In the genomic region with DNA sequence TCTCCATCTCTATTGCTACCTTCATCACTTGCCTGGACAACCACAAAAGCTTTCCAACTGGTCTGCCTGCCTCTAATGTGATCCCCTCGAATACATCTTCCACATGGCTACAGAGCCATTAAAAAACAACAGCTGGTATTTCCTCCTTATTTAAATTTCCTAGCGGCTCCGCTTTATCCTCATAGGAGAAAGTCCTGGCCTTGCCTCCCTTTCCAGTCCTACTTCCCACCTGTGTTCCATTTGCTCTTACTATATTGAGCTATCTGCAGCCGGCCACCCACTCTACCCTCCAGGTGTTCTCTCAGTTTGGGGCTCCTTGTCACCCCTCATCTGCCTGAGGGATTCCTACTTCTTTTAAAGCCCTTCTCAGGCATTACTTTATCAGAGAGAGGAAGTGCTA, we compare ENCODE assay signal across 17 cellular contexts. TPM values are rescaled to one million over a fixed set of nuclear protein-coding genes. Genes with fewer than 3 reads are reported as not detected.
DNase-seq lines count a peak whose midpoint lies in the region; ATAC-seq and TF ChIP-seq lines count a peak whose summit lies in the region.
"Had no signal": no experiment of that assay in that cellular context is flagged by ENCODE, and none has a peak within 500 bp of the region (broad histone marks: within the 10 kb centered on the region; RNA-seq: fewer than 3 reads in every experiment).

No MANE protein-coding gene starts in this region.

- TF ChIP-seq CTCF in WTC11 (IDR thresholded peaks at IDR 0.05), result no peak
- no peak for TF ChIP-seq CTCF in mesothelial cell of epicardium (IDR thresholded peaks at IDR 0.05; ENCODE audit: unreplicated experiment)

- peaks cover 4% of the 10 kb centered on the region for H3K36me3 Mint-ChIP-seq in activated naive CD4-positive, alpha-beta T cell treated with anti-CD3 and anti-CD28 coated beads, Interleukin-2, amount 50 U/mL, for 24 hours
- H3K36me3 Mint-ChIP-seq in WTC11, result no peaks in the 10 kb centered on the region
- peaks cover 2% of the 10 kb centered on the region for H3K36me3 Mint-ChIP-seq in mesothelial cell of epicardium

- no peak for DNase-seq in activated naive CD4-positive, alpha-beta T cell treated with anti-CD3 and anti-CD28 coated beads, Interleukin-2, amount 50 U/mL, for 16 hours
- DNase-seq in WTC11 (ENCODE audit: low spot score) (no peak), mesothelial cell of epicardium (ENCODE audit: low spot score in 2 of 2, unreplicated experiment in 2 of 2) (no peak), iPS-NIHi7 (ENCODE audit: extremely low spot score) (no peak)
- DNase-seq in effector CD8-positive, alpha-beta T cell (lab: John Stamatoyannopoulos, UW), result no peak
- DNase-seq: ACHN; C1 segment of cervical spinal cord; Calu3; CD4-positive, alpha-beta T cell; DMS153; DMS79 treated with DMSO at 0.1 percent for 48 hours; EL; GM23248; H7; IMR-90 had no signal

- CTCF ChIA-PET in WTC11 (lab: Charles Lee), result interaction anchor here (1.1 to 5.8 kb wide), 6 partner anchors 12 to 422 kb away, joined by 3 to 93 read pairs (median 18); no protein-coding TSS in a partner anchor

- no peaks in the 10 kb centered on the region for H3K27me3 Mint-ChIP-seq in activated naive CD4-positive, alpha-beta T cell treated with anti-CD3 and anti-CD28 coated beads, Interleukin-2, amount 50 U/mL, for 24 hours
- H3K27me3 Mint-ChIP-seq in WTC11 (ENCODE audit: low read depth), result no peaks in the 10 kb centered on the region
- no peaks in the 10 kb centered on the region for H3K27me3 Mint-ChIP-seq in mesothelial cell of epicardium (ENCODE audit: low read depth)
- H3K27me3 Mint-ChIP-seq: CD4-positive, alpha-beta T cell had no signal

- POLR2A ChIA-PET in WTC11 (lab: Charles Lee), result no interaction called here

- H3K27ac Mint-ChIP-seq in activated naive CD4-positive, alpha-beta T cell treated with anti-CD3 and anti-CD28 coated beads, Interleukin-2, amount 50 U/mL, for 24 hours, result peak overlapping the region; percentile 21
- no peak overlapping the region for H3K27ac Mint-ChIP-seq in WTC11
- peak overlapping the region; percentile 28 for H3K27ac Mint-ChIP-seq in mesothelial cell of epicardium
- H3K27ac Mint-ChIP-seq: CD4-positive, alpha-beta T cell had no signal

- no peak overlapping the region for H3K4me3 Mint-ChIP-seq in activated naive CD4-positive, alpha-beta T cell treated with anti-CD3 and anti-CD28 coated beads, Interleukin-2, amount 50 U/mL, for 24 hours
- H3K4me3 Mint-ChIP-seq in WTC11 (no peak overlapping the region), mesothelial cell of epicardium (no peak overlapping the region)
- H3K4me3 Mint-ChIP-seq: CD4-positive, alpha-beta T cell had no signal

- H3K4me1 Mint-ChIP-seq in activated naive CD4-positive, alpha-beta T cell treated with anti-CD3 and anti-CD28 coated beads, Interleukin-2, amount 50 U/mL, for 24 hours, result peaks cover 5% of the 10 kb centered on the region
- H3K4me1 Mint-ChIP-seq in WTC11 (peaks cover 28% of the 10 kb centered on the region), mesothelial cell of epicardium (peaks cover 51% of the 10 kb centered on the region)

- ATAC-seq in WTC11 (peak; percentile 56), HG02885 (IDR thresholded peaks at IDR 0.05; ENCODE audit: poor library complexity, unreplicated experiment) (no peak)

- no peaks in the 10 kb centered on the region for H3K9me3 Mint-ChIP-seq in activated naive CD4-positive, alpha-beta T cell treated with anti-CD3 and anti-CD28 coated beads, Interleukin-2, amount 50 U/mL, for 24 hours
- no peaks in the 10 kb centered on the region for H3K9me3 Mint-ChIP-seq in WTC11
- no peaks in the 10 kb centered on the region for H3K9me3 Mint-ChIP-seq in mesothelial cell of epicardium
- H3K9me3 Mint-ChIP-seq: CD4-positive, alpha-beta T cell had no signal

TF ChIP-seq in WTC11, 78 proteins besides CTCF, POLR2A, EP300 and RAD21:
- TF ChIP-seq FOXP1 (CRISPR knock-in tag; IDR thresholded peaks at IDR 0.05; ENCODE audit: borderline replicate concordance) (no peak), FOXK1 (CRISPR knock-in tag; IDR thresholded peaks at IDR 0.05) (no peak), TP53 (CRISPR knock-in tag; IDR thresholded peaks at IDR 0.05) (no peak), EMX1 (CRISPR knock-in tag; IDR thresholded peaks at IDR 0.05) (no peak), GABPB1 (CRISPR knock-in tag; IDR thresholded peaks at IDR 0.05) (no peak), ATF1 (CRISPR knock-in tag; IDR thresholded peaks at IDR 0.05) (no peak), ZNF671 (CRISPR knock-in tag; IDR thresholded peaks at IDR 0.05) (no peak), ZBTB21 (CRISPR knock-in tag; IDR thresholded peaks at IDR 0.05; ENCODE audit: borderline replicate concordance) (no peak), ZNF121 (CRISPR knock-in tag; IDR thresholded peaks at IDR 0.05) (no peak), KAT7 (CRISPR knock-in tag; IDR thresholded peaks at IDR 0.05; ENCODE audit: borderline replicate concordance) (no peak), CREM (CRISPR knock-in tag; IDR thresholded peaks at IDR 0.05) (no peak), CREB1 (CRISPR knock-in tag; IDR thresholded peaks at IDR 0.05) (no peak), ZNF232 (CRISPR knock-in tag; IDR thresholded peaks at IDR 0.05) (no peak)
- TF ChIP-seq, protein P1, sequence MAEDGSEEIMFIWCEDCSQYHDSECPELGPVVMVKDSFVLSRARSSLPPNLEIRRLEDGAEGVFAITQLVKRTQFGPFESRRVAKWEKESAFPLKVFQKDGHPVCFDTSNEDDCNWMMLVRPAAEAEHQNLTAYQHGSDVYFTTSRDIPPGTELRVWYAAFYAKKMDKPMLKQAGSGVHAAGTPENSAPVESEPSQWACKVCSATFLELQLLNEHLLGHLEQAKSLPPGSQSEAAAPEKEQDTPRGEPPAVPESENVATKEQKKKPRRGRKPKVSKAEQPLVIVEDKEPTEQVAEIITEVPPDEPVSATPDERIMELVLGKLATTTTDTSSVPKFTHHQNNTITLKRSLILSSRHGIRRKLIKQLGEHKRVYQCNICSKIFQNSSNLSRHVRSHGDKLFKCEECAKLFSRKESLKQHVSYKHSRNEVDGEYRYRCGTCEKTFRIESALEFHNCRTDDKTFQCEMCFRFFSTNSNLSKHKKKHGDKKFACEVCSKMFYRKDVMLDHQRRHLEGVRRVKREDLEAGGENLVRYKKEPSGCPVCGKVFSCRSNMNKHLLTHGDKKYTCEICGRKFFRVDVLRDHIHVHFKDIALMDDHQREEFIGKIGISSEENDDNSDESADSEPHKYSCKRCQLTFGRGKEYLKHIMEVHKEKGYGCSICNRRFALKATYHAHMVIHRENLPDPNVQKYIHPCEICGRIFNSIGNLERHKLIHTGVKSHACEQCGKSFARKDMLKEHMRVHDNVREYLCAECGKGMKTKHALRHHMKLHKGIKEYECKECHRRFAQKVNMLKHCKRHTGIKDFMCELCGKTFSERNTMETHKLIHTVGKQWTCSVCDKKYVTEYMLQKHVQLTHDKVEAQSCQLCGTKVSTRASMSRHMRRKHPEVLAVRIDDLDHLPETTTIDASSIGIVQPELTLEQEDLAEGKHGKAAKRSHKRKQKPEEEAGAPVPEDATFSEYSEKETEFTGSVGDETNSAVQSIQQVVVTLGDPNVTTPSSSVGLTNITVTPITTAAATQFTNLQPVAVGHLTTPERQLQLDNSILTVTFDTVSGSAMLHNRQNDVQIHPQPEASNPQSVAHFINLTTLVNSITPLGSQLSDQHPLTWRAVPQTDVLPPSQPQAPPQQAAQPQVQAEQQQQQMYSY (CRISPR knock-in tag; IDR thresholded peaks at IDR 0.05), result no peak
- TF ChIP-seq, protein P2, sequence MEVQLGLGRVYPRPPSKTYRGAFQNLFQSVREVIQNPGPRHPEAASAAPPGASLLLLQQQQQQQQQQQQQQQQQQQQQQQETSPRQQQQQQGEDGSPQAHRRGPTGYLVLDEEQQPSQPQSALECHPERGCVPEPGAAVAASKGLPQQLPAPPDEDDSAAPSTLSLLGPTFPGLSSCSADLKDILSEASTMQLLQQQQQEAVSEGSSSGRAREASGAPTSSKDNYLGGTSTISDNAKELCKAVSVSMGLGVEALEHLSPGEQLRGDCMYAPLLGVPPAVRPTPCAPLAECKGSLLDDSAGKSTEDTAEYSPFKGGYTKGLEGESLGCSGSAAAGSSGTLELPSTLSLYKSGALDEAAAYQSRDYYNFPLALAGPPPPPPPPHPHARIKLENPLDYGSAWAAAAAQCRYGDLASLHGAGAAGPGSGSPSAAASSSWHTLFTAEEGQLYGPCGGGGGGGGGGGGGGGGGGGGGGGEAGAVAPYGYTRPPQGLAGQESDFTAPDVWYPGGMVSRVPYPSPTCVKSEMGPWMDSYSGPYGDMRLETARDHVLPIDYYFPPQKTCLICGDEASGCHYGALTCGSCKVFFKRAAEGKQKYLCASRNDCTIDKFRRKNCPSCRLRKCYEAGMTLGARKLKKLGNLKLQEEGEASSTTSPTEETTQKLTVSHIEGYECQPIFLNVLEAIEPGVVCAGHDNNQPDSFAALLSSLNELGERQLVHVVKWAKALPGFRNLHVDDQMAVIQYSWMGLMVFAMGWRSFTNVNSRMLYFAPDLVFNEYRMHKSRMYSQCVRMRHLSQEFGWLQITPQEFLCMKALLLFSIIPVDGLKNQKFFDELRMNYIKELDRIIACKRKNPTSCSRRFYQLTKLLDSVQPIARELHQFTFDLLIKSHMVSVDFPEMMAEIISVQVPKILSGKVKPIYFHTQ (CRISPR knock-in tag; IDR thresholded peaks at IDR 0.05), result no peak
- TF ChIP-seq, protein P3, sequence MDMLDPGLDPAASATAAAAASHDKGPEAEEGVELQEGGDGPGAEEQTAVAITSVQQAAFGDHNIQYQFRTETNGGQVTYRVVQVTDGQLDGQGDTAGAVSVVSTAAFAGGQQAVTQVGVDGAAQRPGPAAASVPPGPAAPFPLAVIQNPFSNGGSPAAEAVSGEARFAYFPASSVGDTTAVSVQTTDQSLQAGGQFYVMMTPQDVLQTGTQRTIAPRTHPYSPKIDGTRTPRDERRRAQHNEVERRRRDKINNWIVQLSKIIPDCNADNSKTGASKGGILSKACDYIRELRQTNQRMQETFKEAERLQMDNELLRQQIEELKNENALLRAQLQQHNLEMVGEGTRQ (CRISPR knock-in tag; IDR thresholded peaks at IDR 0.05), result no peak
- TF ChIP-seq, protein P4, sequence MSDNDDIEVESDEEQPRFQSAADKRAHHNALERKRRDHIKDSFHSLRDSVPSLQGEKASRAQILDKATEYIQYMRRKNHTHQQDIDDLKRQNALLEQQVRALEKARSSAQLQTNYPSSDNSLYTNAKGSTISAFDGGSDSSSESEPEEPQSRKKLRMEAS (CRISPR knock-in tag; IDR thresholded peaks at IDR 0.05), result no peak
- TF ChIP-seq, protein P5, sequence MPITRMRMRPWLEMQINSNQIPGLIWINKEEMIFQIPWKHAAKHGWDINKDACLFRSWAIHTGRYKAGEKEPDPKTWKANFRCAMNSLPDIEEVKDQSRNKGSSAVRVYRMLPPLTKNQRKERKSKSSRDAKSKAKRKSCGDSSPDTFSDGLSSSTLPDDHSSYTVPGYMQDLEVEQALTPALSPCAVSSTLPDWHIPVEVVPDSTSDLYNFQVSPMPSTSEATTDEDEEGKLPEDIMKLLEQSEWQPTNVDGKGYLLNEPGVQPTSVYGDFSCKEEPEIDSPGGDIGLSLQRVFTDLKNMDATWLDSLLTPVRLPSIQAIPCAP (CRISPR knock-in tag; IDR thresholded peaks at IDR 0.05), result no peak

RNA-seq across cellular contexts. Expression of a gene that starts 49.7 kb away (rescaled TPM):
- total RNA-seq in WTC11 (2021) (84.9 to 101 TPM (median 93.4 TPM) in 3 replicates), mesothelial cell of epicardium (301 to 312 TPM (median 307 TPM) in 3 replicates)
